In the genomic region with DNA sequence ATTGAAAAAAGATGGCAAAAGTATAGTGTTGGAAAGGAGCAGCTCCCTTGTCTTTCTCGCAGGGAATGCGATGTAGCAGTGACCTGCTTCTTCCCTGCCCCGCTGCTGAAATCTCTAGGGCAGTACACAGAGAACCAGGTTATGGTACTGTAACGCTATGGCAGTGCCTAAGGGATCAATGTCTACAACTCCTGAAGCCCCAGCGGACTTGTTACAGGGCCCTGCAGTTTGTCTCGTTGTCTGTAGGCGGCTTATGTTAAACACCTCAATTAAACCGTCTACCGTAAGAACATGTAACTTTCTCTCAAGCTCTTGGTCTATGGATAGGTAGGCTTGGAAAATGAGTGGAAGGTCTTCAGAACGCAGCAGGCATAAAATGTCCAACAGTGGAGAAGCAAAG, we compare ENCODE assay signal across 2 cellular contexts.
TF ChIP-seq lines count a peak whose summit lies in the region.

No MANE protein-coding gene starts in this region.

TF ChIP-seq in HepG2, 621 proteins besides CTCF, POLR2A, EP300 and RAD21:
- TF ChIP-seq ZBTB33 (CRISPR knock-in tag; IDR thresholded peaks at IDR 0.05), result 0 out of 2 replicates have a peak, but pooled peaks have one; percentile 33
- no peak for TF ChIP-seq HMGA1 (CRISPR knock-in tag; conservative IDR thresholded peaks at IDR 0.05)
TF ChIP-seq in HepG2: peak in this region for 1.

TF ChIP-seq in WTC11, 78 proteins besides CTCF, POLR2A, EP300 and RAD21:
- TF ChIP-seq FOXK1 (CRISPR knock-in tag; IDR thresholded peaks at IDR 0.05) (no peak), RELA (CRISPR knock-in tag; IDR thresholded peaks at IDR 0.05; ENCODE audit: borderline replicate concordance) (no peak), HMGXB4 (CRISPR knock-in tag; IDR thresholded peaks at IDR 0.05) (no peak), CREB1 (CRISPR knock-in tag; IDR thresholded peaks at IDR 0.05) (no peak), PRDM15 (CRISPR knock-in tag; IDR thresholded peaks at IDR 0.05) (no peak), AFF4 (CRISPR knock-in tag; IDR thresholded peaks at IDR 0.05; ENCODE audit: borderline replicate concordance) (no peak), FOXP4 (CRISPR knock-in tag; IDR thresholded peaks at IDR 0.05) (no peak), FOXP1 (CRISPR knock-in tag; IDR thresholded peaks at IDR 0.05; ENCODE audit: borderline replicate concordance) (no peak), IRF2 (CRISPR knock-in tag; IDR thresholded peaks at IDR 0.05; ENCODE audit: borderline replicate concordance, low read depth) (no peak), ZNF138 (CRISPR knock-in tag; conservative IDR thresholded peaks at IDR 0.05) (no peak)
- TF ChIP-seq, protein P1, sequence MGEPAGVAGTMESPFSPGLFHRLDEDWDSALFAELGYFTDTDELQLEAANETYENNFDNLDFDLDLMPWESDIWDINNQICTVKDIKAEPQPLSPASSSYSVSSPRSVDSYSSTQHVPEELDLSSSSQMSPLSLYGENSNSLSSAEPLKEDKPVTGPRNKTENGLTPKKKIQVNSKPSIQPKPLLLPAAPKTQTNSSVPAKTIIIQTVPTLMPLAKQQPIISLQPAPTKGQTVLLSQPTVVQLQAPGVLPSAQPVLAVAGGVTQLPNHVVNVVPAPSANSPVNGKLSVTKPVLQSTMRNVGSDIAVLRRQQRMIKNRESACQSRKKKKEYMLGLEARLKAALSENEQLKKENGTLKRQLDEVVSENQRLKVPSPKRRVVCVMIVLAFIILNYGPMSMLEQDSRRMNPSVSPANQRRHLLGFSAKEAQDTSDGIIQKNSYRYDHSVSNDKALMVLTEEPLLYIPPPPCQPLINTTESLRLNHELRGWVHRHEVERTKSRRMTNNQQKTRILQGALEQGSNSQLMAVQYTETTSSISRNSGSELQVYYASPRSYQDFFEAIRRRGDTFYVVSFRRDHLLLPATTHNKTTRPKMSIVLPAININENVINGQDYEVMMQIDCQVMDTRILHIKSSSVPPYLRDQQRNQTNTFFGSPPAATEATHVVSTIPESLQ (CRISPR knock-in tag; IDR thresholded peaks at IDR 0.05), result no peak
- TF ChIP-seq, protein P2, sequence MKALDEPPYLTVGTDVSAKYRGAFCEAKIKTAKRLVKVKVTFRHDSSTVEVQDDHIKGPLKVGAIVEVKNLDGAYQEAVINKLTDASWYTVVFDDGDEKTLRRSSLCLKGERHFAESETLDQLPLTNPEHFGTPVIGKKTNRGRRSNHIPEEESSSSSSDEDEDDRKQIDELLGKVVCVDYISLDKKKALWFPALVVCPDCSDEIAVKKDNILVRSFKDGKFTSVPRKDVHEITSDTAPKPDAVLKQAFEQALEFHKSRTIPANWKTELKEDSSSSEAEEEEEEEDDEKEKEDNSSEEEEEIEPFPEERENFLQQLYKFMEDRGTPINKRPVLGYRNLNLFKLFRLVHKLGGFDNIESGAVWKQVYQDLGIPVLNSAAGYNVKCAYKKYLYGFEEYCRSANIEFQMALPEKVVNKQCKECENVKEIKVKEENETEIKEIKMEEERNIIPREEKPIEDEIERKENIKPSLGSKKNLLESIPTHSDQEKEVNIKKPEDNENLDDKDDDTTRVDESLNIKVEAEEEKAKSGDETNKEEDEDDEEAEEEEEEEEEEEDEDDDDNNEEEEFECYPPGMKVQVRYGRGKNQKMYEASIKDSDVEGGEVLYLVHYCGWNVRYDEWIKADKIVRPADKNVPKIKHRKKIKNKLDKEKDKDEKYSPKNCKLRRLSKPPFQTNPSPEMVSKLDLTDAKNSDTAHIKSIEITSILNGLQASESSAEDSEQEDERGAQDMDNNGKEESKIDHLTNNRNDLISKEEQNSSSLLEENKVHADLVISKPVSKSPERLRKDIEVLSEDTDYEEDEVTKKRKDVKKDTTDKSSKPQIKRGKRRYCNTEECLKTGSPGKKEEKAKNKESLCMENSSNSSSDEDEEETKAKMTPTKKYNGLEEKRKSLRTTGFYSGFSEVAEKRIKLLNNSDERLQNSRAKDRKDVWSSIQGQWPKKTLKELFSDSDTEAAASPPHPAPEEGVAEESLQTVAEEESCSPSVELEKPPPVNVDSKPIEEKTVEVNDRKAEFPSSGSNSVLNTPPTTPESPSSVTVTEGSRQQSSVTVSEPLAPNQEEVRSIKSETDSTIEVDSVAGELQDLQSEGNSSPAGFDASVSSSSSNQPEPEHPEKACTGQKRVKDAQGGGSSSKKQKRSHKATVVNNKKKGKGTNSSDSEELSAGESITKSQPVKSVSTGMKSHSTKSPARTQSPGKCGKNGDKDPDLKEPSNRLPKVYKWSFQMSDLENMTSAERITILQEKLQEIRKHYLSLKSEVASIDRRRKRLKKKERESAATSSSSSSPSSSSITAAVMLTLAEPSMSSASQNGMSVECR (CRISPR knock-in tag; IDR thresholded peaks at IDR 0.05; ENCODE audit: borderline replicate concordance), result no peak
- TF ChIP-seq, protein P3, sequence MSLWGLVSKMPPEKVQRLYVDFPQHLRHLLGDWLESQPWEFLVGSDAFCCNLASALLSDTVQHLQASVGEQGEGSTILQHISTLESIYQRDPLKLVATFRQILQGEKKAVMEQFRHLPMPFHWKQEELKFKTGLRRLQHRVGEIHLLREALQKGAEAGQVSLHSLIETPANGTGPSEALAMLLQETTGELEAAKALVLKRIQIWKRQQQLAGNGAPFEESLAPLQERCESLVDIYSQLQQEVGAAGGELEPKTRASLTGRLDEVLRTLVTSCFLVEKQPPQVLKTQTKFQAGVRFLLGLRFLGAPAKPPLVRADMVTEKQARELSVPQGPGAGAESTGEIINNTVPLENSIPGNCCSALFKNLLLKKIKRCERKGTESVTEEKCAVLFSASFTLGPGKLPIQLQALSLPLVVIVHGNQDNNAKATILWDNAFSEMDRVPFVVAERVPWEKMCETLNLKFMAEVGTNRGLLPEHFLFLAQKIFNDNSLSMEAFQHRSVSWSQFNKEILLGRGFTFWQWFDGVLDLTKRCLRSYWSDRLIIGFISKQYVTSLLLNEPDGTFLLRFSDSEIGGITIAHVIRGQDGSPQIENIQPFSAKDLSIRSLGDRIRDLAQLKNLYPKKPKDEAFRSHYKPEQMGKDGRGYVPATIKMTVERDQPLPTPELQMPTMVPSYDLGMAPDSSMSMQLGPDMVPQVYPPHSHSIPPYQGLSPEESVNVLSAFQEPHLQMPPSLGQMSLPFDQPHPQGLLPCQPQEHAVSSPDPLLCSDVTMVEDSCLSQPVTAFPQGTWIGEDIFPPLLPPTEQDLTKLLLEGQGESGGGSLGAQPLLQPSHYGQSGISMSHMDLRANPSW (CRISPR knock-in tag; conservative IDR thresholded peaks at IDR 0.05; ENCODE audit: low read depth), result no peak
- TF ChIP-seq, protein P4, sequence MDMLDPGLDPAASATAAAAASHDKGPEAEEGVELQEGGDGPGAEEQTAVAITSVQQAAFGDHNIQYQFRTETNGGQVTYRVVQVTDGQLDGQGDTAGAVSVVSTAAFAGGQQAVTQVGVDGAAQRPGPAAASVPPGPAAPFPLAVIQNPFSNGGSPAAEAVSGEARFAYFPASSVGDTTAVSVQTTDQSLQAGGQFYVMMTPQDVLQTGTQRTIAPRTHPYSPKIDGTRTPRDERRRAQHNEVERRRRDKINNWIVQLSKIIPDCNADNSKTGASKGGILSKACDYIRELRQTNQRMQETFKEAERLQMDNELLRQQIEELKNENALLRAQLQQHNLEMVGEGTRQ (CRISPR knock-in tag; IDR thresholded peaks at IDR 0.05), result no peak
